1 cellular context compared by ENCODE assay signal in the genomic region with DNA sequence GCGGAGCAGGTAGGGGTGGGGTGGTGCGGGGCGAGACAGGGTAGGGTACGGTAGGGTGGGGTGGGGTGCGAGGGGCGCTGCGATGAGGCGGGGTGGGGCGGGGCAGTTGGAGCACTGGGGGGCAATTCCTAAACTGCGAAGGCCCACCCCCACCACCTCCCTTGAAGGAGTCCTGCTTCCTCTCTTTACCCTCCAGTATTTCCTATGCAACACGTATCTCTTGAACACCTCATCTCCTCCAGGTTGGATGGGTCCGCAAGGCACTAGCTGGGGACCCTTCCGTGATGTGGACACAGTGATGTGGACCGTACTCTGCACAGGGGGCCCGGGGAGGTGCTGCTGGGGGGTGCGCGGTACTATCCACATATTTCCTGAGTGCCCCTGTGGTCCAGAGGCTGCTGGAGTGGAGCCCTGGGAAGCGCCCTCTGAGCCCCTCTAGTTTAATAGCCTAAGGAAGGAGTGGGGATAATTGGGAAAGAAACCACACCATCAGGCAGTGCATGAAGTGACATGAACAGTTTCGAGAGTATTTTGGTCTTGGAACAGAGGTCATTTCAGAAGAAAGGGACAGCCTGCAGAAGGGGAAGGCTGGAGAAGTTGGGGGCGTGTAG.
TF ChIP-seq lines count a peak whose summit lies in the region.

No MANE protein-coding gene starts in this region.

TF ChIP-seq in HepG2, 621 proteins besides CTCF, POLR2A, EP300 and RAD21 (continued from another document):
- TF ChIP-seq ARNTL (CRISPR knock-in tag; IDR thresholded peaks at IDR 0.05), result no peak
- TF ChIP-seq ZNF546 (CRISPR knock-in tag; conservative IDR thresholded peaks at IDR 0.05), result no peak
TF ChIP-seq in HepG2: peak in this region for 2.
